Comparison of ENCODE assay signal across 12 cellular contexts in genomic region chr9:121852646-121853616, GRCh38.
DNase-seq lines count a peak whose midpoint lies in the region; ATAC-seq and TF ChIP-seq lines count a peak whose summit lies in the region.
"Had no signal": no experiment of that assay in that cellular context is flagged by ENCODE, and none has a peak within 500 bp of the region (broad histone marks: within the 10 kb centered on the region; RNA-seq: fewer than 3 reads in every experiment).

No MANE protein-coding gene starts in this region.

- no peak for TF ChIP-seq CTCF in heart left ventricle (IDR thresholded peaks at IDR 0.05)
- TF ChIP-seq CTCF in omental fat pad (IDR thresholded peaks at IDR 0.05): no peak
- no peak for TF ChIP-seq CTCF in vagina (IDR thresholded peaks at IDR 0.05)

- peaks cover 0 to 19% (median 2%) of the 10 kb centered on the region in 12 donors for H3K9me3 ChIP-seq in heart left ventricle
- H3K9me3 ChIP-seq in vagina: no peaks in the 10 kb centered on the region
- H3K9me3 ChIP-seq in naive thymus-derived CD4-positive, alpha-beta T cell (ENCODE audit: control insufficient read depth in 2 of 3, low read length in 3 of 3): no peaks in the 10 kb centered on the region

- H3K4me3 ChIP-seq in heart left ventricle: no peak overlapping the region
- H3K4me3 ChIP-seq in vagina: no peak overlapping the region
- H3K4me3 ChIP-seq in naive thymus-derived CD4-positive, alpha-beta T cell (ENCODE audit: low read length): no peak overlapping the region
- H3K4me3 ChIP-seq: cardiac muscle cell had no signal

- peaks cover 0 to 8% (median 0%) of the 10 kb centered on the region in 5 donors for H3K36me3 Mint-ChIP-seq in naive thymus-derived CD4-positive, alpha-beta T cell

- H3K27ac ChIP-seq in heart left ventricle: peak overlapping the region in 9 of 12 donors; percentile 1 to 65 (median 50)
- H3K27ac ChIP-seq in vagina: peak overlapping the region; percentile 85
- no peak overlapping the region for H3K27ac ChIP-seq in naive thymus-derived CD4-positive, alpha-beta T cell (ENCODE audit: low read depth, low read length)
- H3K27ac ChIP-seq: cardiac muscle cell had no signal

- ATAC-seq in heart left ventricle (peak; percentile 40 to 87 (median 71)), omental fat pad (ENCODE audit: low FRiP score) (peak; percentile 63), HG03378 (IDR thresholded peaks at IDR 0.05; ENCODE audit: unreplicated experiment) (no peak)
- ATAC-seq in naive thymus-derived CD4-positive, alpha-beta T cell: no peak

- no peaks in the 10 kb centered on the region for H3K36me3 ChIP-seq in heart left ventricle
- H3K36me3 ChIP-seq in vagina: no peaks in the 10 kb centered on the region
- H3K36me3 ChIP-seq in naive thymus-derived CD4-positive, alpha-beta T cell (ENCODE audit: control insufficient read depth in 2 of 3, insufficient read depth in 3 of 3, low read length in 3 of 3): no peaks in the 10 kb centered on the region
- H3K36me3 ChIP-seq: cardiac muscle cell had no signal

- H3K9me3 Mint-ChIP-seq in naive thymus-derived CD4-positive, alpha-beta T cell: peaks cover 0 to 17% (median 10%) of the 10 kb centered on the region in 11 donors

- no peaks in the 10 kb centered on the region for H3K27me3 Mint-ChIP-seq in naive thymus-derived CD4-positive, alpha-beta T cell
- H3K27me3 Mint-ChIP-seq: activated naive CD4-positive, alpha-beta T cell treated with anti-CD3 and anti-CD28 coated beads, Interleukin-2, amount 50 U/mL, for 24 hours had no signal

- H3K4me1 ChIP-seq in heart left ventricle (peaks cover 0 to 18% (median 11%) of the 10 kb centered on the region in 12 donors), vagina (peaks cover 8% of the 10 kb centered on the region)
- no peaks in the 10 kb centered on the region for H3K4me1 ChIP-seq in naive thymus-derived CD4-positive, alpha-beta T cell (ENCODE audit: control insufficient read depth in 2 of 2, insufficient read depth in 2 of 2, low read length in 2 of 2)

- H3K27me3 ChIP-seq in heart left ventricle (no peaks in the 10 kb centered on the region), vagina (no peaks in the 10 kb centered on the region)
- H3K27me3 ChIP-seq in naive thymus-derived CD4-positive, alpha-beta T cell (ENCODE audit: control insufficient read depth in 2 of 2, insufficient read depth in 2 of 2, low read length in 2 of 2): no peaks in the 10 kb centered on the region
- H3K27me3 ChIP-seq: cardiac muscle cell had no signal

- H3K27ac Mint-ChIP-seq in naive thymus-derived CD4-positive, alpha-beta T cell: no peak overlapping the region
- H3K27ac Mint-ChIP-seq: activated naive CD4-positive, alpha-beta T cell treated with anti-CD3 and anti-CD28 coated beads, Interleukin-2, amount 50 U/mL, for 24 hours; progenitor cell of endocrine pancreas had no signal

- no peak overlapping the region for H3K4me3 Mint-ChIP-seq in naive thymus-derived CD4-positive, alpha-beta T cell
- H3K4me3 Mint-ChIP-seq: activated naive CD4-positive, alpha-beta T cell treated with anti-CD3 and anti-CD28 coated beads, Interleukin-2, amount 50 U/mL, for 24 hours had no signal

- CTCF ChIA-PET in naive thymus-derived CD4-positive, alpha-beta T cell (lab: Charles Lee): interaction anchor here (0.5 kb wide), 1 partner anchor 20 kb away, joined by 5 read pairs; no protein-coding TSS in a partner anchor

- DNase-seq in cerebellar cortex (ENCODE audit: low spot score): peak; percentile 85
- DNase-seq in heart left ventricle: peak; percentile 38 to 77 (median 66)
- DNase-seq in omental fat pad (ENCODE audit: low spot score): no peak
- DNase-seq in vagina (ENCODE audit: extremely low spot score in 2 of 2): peak; percentile 67 to 92
- DNase-seq in naive thymus-derived CD4-positive, alpha-beta T cell: no peak
- no peak for DNase-seq in HK-2 (ENCODE audit: unreplicated experiment)
- DNase-seq: activated CD4-positive, alpha-beta T cell treated with anti-CD3 and anti-CD28 coated beads for 48 hours; NCI-H146 had no signal

- WGBS in heart left ventricle, 4 donors: 55 to 62% (median 59%) methylated on average over 21 to 29 of the region's 29 CpGs

- H3K4me1 Mint-ChIP-seq in naive thymus-derived CD4-positive, alpha-beta T cell: no peaks in the 10 kb centered on the region
- H3K4me1 Mint-ChIP-seq: activated naive CD4-positive, alpha-beta T cell treated with anti-CD3 and anti-CD28 coated beads, Interleukin-2, amount 50 U/mL, for 24 hours had no signal

- intact Hi-C loops in heart left ventricle (cut with DNase I) (loop anchor here in 1 of 10 donors (10.0 kb wide), 1 partner anchor 298 kb away; no protein-coding TSS in a partner anchor), vagina (cut with DNase I) (no loop called here)
- intact Hi-C loops in naive thymus-derived CD4-positive, alpha-beta T cell (cut with micrococcal nuclease): no loop called here

- TF ChIP-seq POLR2A in heart left ventricle (IDR thresholded peaks at IDR 0.05): no peak
- no peak for TF ChIP-seq POLR2A in vagina (IDR thresholded peaks at IDR 0.05)

- POLR2A ChIA-PET in naive thymus-derived CD4-positive, alpha-beta T cell (lab: Charles Lee): no interaction called here

Comparison
In these comparisons a context has a peak if more than half of its experiments do, and no peak if none do; other contexts are left out.
1. DNase-seq: peak in cerebellar cortex (single experiment), heart left ventricle (5 of 5) and vagina (2 of 2); none in omental fat pad (single experiment), naive thymus-derived CD4-positive, alpha-beta T cell (0 of 9) and HK-2 (single experiment).
2. ATAC-seq: peak in heart left ventricle (4 of 4) and omental fat pad (single experiment); none in naive thymus-derived CD4-positive, alpha-beta T cell (single experiment) and HG03378 (single experiment).